Comparison of ENCODE assay signal across 8 cellular contexts in the genomic region with DNA sequence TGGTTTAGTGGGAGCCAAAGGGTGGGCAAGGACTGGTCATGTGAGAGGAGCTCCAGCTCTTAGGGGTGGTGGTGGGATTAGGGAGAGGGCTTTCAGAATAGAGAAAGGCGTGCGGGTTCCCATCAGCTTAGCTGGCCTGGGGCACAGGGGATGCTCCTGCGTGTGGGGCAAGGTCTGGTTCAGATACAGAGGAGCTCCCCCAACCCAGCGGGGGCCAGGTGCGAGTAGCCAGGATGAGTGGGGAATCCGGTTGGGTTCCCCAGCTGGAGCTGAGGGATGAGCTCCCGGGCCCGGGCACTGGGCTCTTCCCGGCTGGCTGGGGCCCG. TPM values are rescaled to one million over a fixed set of nuclear protein-coding genes. Genes with fewer than 3 reads are reported as not detected.
DNase-seq lines count a peak whose midpoint lies in the region; ATAC-seq and TF ChIP-seq lines count a peak whose summit lies in the region.

No MANE protein-coding gene starts in this region.

- H2BK120ac ChIP-seq in IMR-90 (ENCODE audit: low read depth, low read length): no peak overlapping the region; the same call in 1 of the 2 replicates

- peak overlapping the region; percentile 79 for H3K4ac ChIP-seq in IMR-90 (ENCODE audit: low read depth, low read length)

- peak overlapping the region; percentile 86 for H2AK5ac ChIP-seq in IMR-90 (ENCODE audit: low read depth, low read length)

- peak overlapping the region; percentile 78 for H3K27ac ChIP-seq in IMR-90 (ENCODE audit: insufficient read depth, low read length)
- no peak overlapping the region for H3K27ac ChIP-seq in brain microvascular endothelial cell

- H2AK9ac ChIP-seq in IMR-90 (replicated peaks; ENCODE audit: low read depth, low read length, poor library complexity): peak overlapping the region; percentile 99

- TF ChIP-seq CTCF in GM06990 (IDR thresholded peaks at IDR 0.05; ENCODE audit: insufficient read depth, low read length, poor library complexity, severe bottlenecking): no peak
- TF ChIP-seq CTCF in IMR-90 (conservative IDR thresholded peaks at IDR 0.05; ENCODE audit: low read depth, low read length): no peak
- TF ChIP-seq CTCF in brain microvascular endothelial cell (IDR thresholded peaks at IDR 0.05; ENCODE audit: low read depth, low read length, missing control alignments): no peak

- 0% methylated on average over 3 of the region's 10 CpGs; no CpG with 5 or more reads in 1 of the 2 experiments for WGBS in IMR-90 (ENCODE audit: extremely low coverage in 2 of 2, insufficient read length in 1 of 2), 2 experiments

- H3K9me1 ChIP-seq in IMR-90 (ENCODE audit: insufficient read depth, low read length): peaks cover 12% of the 10 kb centered on the region

- no peaks in the 10 kb centered on the region; the same call in 1 of the 2 replicates for H3K36me3 ChIP-seq in GM06990 (ENCODE audit: control insufficient read depth, insufficient read depth, low read length)
- peaks cover 2% of the 10 kb centered on the region; the same call in 1 of the 2 replicates for H3K36me3 ChIP-seq in IMR-90 (ENCODE audit: control insufficient read depth, insufficient read depth, low read length)
- H3K36me3 ChIP-seq in brain microvascular endothelial cell (replicated peaks): no peaks in the 10 kb centered on the region

- H2BK5ac ChIP-seq in IMR-90 (ENCODE audit: low read depth, low read length, poor library complexity, severe bottlenecking): peak overlapping the region; percentile 66

- H3K18ac ChIP-seq in IMR-90 (ENCODE audit: low read depth, low read length): no peak overlapping the region; the same call in 1 of the 2 replicates

- peak overlapping the region; percentile 95 for H3K23ac ChIP-seq in IMR-90 (ENCODE audit: low read depth, low read length)

- H3K27me3 ChIP-seq in GM06990 (replicated peaks; ENCODE audit: control insufficient read depth, insufficient read depth, low read length) (no peaks in the 10 kb centered on the region), IMR-90 (ENCODE audit: control insufficient read depth, insufficient read depth, low read length) (peaks cover 3% of the 10 kb centered on the region; the same call in 1 of the 2 replicates), brain microvascular endothelial cell (replicated peaks) (no peaks in the 10 kb centered on the region), mononuclear cell (ENCODE audit: insufficient read depth, low read length) (no peaks in the 10 kb centered on the region)

- DNase-seq in GM06990 (ENCODE audit: extremely low read depth, insufficient read length): no peak
- no peak for DNase-seq in IMR-90
- no peak for DNase-seq in brain microvascular endothelial cell
- no peak for DNase-seq in NCI-H2107 treated with DMSO at 0.1 percent for 48 hours (lab: John Stamatoyannopoulos, UW; ENCODE audit: unreplicated experiment)
- DNase-seq in germinal center (ENCODE audit: low spot score): no peak
- DNase-seq in stimulated activated CD4-positive, alpha-beta T cell treated with anti-CD3 and anti-CD28 coated beads, Interleukin-4, amount 100 ng/mL, for 1 hour: no peak
- DNase-seq in ACHN: no peak

- intact Hi-C loops in IMR-90 (cut with micrococcal nuclease): loop anchor here (1.0 kb wide), 1 partner anchor 25 kb away; the partner anchor contains the start of gene CORO1B

- CTCF ChIA-PET in IMR-90 (lab: Yijun Ruan, JAX): interaction anchor here (1.5 kb wide), 1 partner anchor 67 kb away, joined by 3 read pairs; the partner anchor contains the start of gene PPP1CA

- H3K9me3 ChIP-seq in IMR-90 (ENCODE audit: control insufficient read depth, insufficient read depth, low read length) (no peaks in the 10 kb centered on the region), mononuclear cell (ENCODE audit: low read depth, low read length) (no peaks in the 10 kb centered on the region)

- H4K91ac ChIP-seq in IMR-90 (ENCODE audit: insufficient read depth, low read depth, low read length): peak overlapping the region; percentile 39

- no TSS peak for BruUV-seq in IMR-90 (replicated peaks; lab: Mats Ljungman, UMichigan)

- H4K20me1 ChIP-seq in IMR-90 (ENCODE audit: insufficient read depth, low read length): no peaks in the 10 kb centered on the region

- H3K14ac ChIP-seq in IMR-90 (replicated peaks; ENCODE audit: low read depth, low read length): peak overlapping the region; percentile 83

- H3K4me1 ChIP-seq in IMR-90 (ENCODE audit: control insufficient read depth, insufficient read depth, low read length): peaks cover 9% of the 10 kb centered on the region
- H3K4me1 ChIP-seq in mononuclear cell (ENCODE audit: insufficient read depth, low read length): peaks cover 52% of the 10 kb centered on the region

- H4K8ac ChIP-seq in IMR-90 (ENCODE audit: low read depth in 2 of 2, low read length in 2 of 2): peak overlapping the region; percentile 77 to 84

- dilution Hi-C loops in IMR-90 (cut with HindIII; ENCODE audit: low sequenced_read_pairs, unreplicated experiment): no loop called here

- no peak for TF ChIP-seq POLR2A in IMR-90 (IDR thresholded peaks at IDR 0.05; ENCODE audit: low read depth, low read length)

- in situ Hi-C loops in IMR-90 (cut with MboI; ENCODE audit: low sequenced_read_pairs) (no loop called here), brain microvascular endothelial cell (cut with HindIII; ENCODE audit: low pct_ligation_motif_present, low sequenced_read_pairs) (no loop called here), ACHN (cut with HindIII; ENCODE audit: low pct_ligation_motif_present, low pct_unique_long_range_greater_than_20kb, low sequenced_read_pairs) (no loop called here)

- H3K56ac ChIP-seq in IMR-90 (ENCODE audit: extremely low read depth, insufficient read depth, low read length): peak overlapping the region; percentile 52

- peak overlapping the region; percentile 31; the same call in 1 of the 2 replicates for H4K5ac ChIP-seq in IMR-90 (ENCODE audit: low read depth, low read length)

- POLR2A ChIA-PET in IMR-90 (lab: Charles Lee; ENCODE audit: unreplicated experiment): interaction anchor here (0.6 kb wide), 1 partner anchor 25 kb away, joined by 6 read pairs; the partner anchor contains the start of gene CORO1B

- no peak overlapping the region for H2BK15ac ChIP-seq in IMR-90 (ENCODE audit: low read depth, low read length)

- H2AFZ ChIP-seq in IMR-90 (replicated peaks; ENCODE audit: low read length, poor library complexity): peak overlapping the region; percentile 98

- no peak for TF ChIP-seq RAD21 in IMR-90 (IDR thresholded peaks at IDR 0.05; ENCODE audit: low read length)

- H3K4me3 ChIP-seq in GM06990 (replicated peaks; ENCODE audit: low read depth, low read length): peak overlapping the region; percentile 88
- peak overlapping the region; percentile 87 for H3K4me3 ChIP-seq in IMR-90 (ENCODE audit: insufficient read depth, low read depth, low read length)
- H3K4me3 ChIP-seq in brain microvascular endothelial cell (ENCODE audit: low read depth, low read length): peak overlapping the region; percentile 73
- peak overlapping the region; percentile 62 for H3K4me3 ChIP-seq in mononuclear cell (ENCODE audit: low read length)

- peaks cover 4 to 24% of the 10 kb centered on the region in 2 experiments; a peak in 2 of 4 replicates for H3K79me1 ChIP-seq in IMR-90 (ENCODE audit: low read depth in 1 of 2, low read length in 2 of 2)

- H2BK20ac ChIP-seq in IMR-90 (ENCODE audit: low read depth, low read length): no peak overlapping the region

- H3K4me2 ChIP-seq in IMR-90 (ENCODE audit: low read depth, low read length): peak overlapping the region; percentile 94

- H3K9ac ChIP-seq in IMR-90 (ENCODE audit: low read depth, low read length): peak overlapping the region; percentile 79

- ATAC-seq in IMR-90 (ENCODE audit: low read depth): no peak

TF ChIP-seq in IMR-90, 13 proteins besides CTCF, POLR2A, EP300 and RAD21:
- TF ChIP-seq NFE2L2 (IDR thresholded peaks at IDR 0.05; ENCODE audit: low read depth, low read length) (no peak), MAZ (IDR thresholded peaks at IDR 0.05; ENCODE audit: borderline replicate concordance, low read depth, low read length) (no peak), BHLHE40 (IDR thresholded peaks at IDR 0.05; ENCODE audit: low read depth, low read length) (no peak), MAFK (IDR thresholded peaks at IDR 0.05; ENCODE audit: low read depth, low read length) (no peak)

RNA-seq across cellular contexts. Expression of gene TMEM134, which starts 0.6 kb away (rescaled TPM):
- total RNA-seq in IMR-90 (2012; rRNA removed) (12.5 and 18.9 TPM in 2 replicates), mononuclear cell (18.4 TPM)
- 55.0 and 64.4 TPM in 2 replicates for polyA plus RNA-seq in IMR-90 (2012; rRNA removed)
- polyA plus RNA-seq in IMR-90 (2012; cell fraction: cytosol; rRNA removed): 167 and 255 TPM in 2 replicates
- polyA plus RNA-seq in IMR-90 (2012; cell fraction: nucleus; rRNA removed; ENCODE audit: low replicate concordance): 119 and 287 TPM in 2 replicates

RNA-seq across cellular contexts. Expression of gene CABP4, which starts 13.3 kb away (rescaled TPM):
- total RNA-seq in IMR-90 (2012; rRNA removed): not detected in 2 replicates
- not detected in 2 replicates for polyA plus RNA-seq in IMR-90 (2012; rRNA removed)
- polyA plus RNA-seq in IMR-90 (2012; cell fraction: cytosol; rRNA removed): not detected in 2 replicates
- not detected in 2 replicates for polyA plus RNA-seq in IMR-90 (2012; cell fraction: nucleus; rRNA removed; ENCODE audit: low replicate concordance)
- total RNA-seq in mononuclear cell: 2.6 TPM

RNA-seq across cellular contexts. Expression of gene AIP, which starts 14.4 kb away (rescaled TPM):
- total RNA-seq in IMR-90 (2012; rRNA removed): 91.4 and 95.5 TPM in 2 replicates
- polyA plus RNA-seq in IMR-90 (2012; rRNA removed): 122 and 130 TPM in 2 replicates
- 119 and 146 TPM in 2 replicates for polyA plus RNA-seq in IMR-90 (2012; cell fraction: cytosol; rRNA removed)
- polyA plus RNA-seq in IMR-90 (2012; cell fraction: nucleus; rRNA removed; ENCODE audit: low replicate concordance): 57.9 and 94.8 TPM in 2 replicates
- total RNA-seq in mononuclear cell: 77.2 TPM

RNA-seq across cellular contexts. Expression of gene GPR152, which starts 15.9 kb away (rescaled TPM):
- total RNA-seq in IMR-90 (2012; rRNA removed): not detected in 2 replicates
- not detected in 2 replicates for polyA plus RNA-seq in IMR-90 (2012; rRNA removed)
- polyA plus RNA-seq in IMR-90 (2012; cell fraction: cytosol; rRNA removed): not detected in 2 replicates
- not detected in 2 replicates for polyA plus RNA-seq in IMR-90 (2012; cell fraction: nucleus; rRNA removed; ENCODE audit: low replicate concordance)
- not detected for total RNA-seq in mononuclear cell

RNA-seq across cellular contexts. Expression of gene CORO1B, which starts 25.2 kb away (rescaled TPM):
- 76.4 and 79.4 TPM in 2 replicates for total RNA-seq in IMR-90 (2012; rRNA removed)
- polyA plus RNA-seq in IMR-90 (2012; rRNA removed): 138 and 151 TPM in 2 replicates
- polyA plus RNA-seq in IMR-90 (2012; cell fraction: cytosol; rRNA removed): 81.3 and 148 TPM in 2 replicates
- 81.7 and 240 TPM in 2 replicates for polyA plus RNA-seq in IMR-90 (2012; cell fraction: nucleus; rRNA removed; ENCODE audit: low replicate concordance)
- 28.1 TPM for total RNA-seq in mononuclear cell
